ENCODE assay signal across 18 cellular contexts in genomic region chr7:8109196-8110022, GRCh38.
DNase-seq lines count a peak whose midpoint lies in the region; ATAC-seq and TF ChIP-seq lines count a peak whose summit lies in the region.
"Had no signal": no experiment of that assay in that cellular context is flagged by ENCODE, and none has a peak within 500 bp of the region (broad histone marks: within the 10 kb centered on the region; RNA-seq: fewer than 3 reads in every experiment).

No MANE protein-coding gene starts in this region.

- no peak overlapping the region for H2AFZ ChIP-seq in HCT116 (ENCODE audit: low read depth, low read length, poor library complexity, severe bottlenecking)
- H2AFZ ChIP-seq in MM.1S (ENCODE audit: low read length): no peak overlapping the region

- ATAC-seq in HCT116 (peak; percentile 46; the same call in 1 of the 2 replicates), HG02970 (IDR thresholded peaks at IDR 0.05; ENCODE audit: low FRiP score, unreplicated experiment) (no peak)
- ATAC-seq: activated T-cell treated with anti-CD3 and anti-CD28 coated beads, Interleukin-2, amount 50 U/mL, for 4 hours had no signal

- in situ Hi-C loops in astrocyte of the cerebellum (cut with HindIII; ENCODE audit: low sequenced_read_pairs): no loop called here

- TF ChIP-seq CTCF in HCT116 (IDR thresholded peaks at IDR 0.05 in 2 of 3, conservative IDR thresholded peaks at IDR 0.05 in 1 of 3; ENCODE audit: borderline replicate concordance in 1 of 3, insufficient read depth in 1 of 3, low read depth in 2 of 3, low read length in 2 of 3): no peak
- no peak for TF ChIP-seq CTCF in astrocyte of the cerebellum (IDR thresholded peaks at IDR 0.05; ENCODE audit: low read depth, low read length, missing control alignments)
- no peak for TF ChIP-seq CTCF in MM.1S (IDR thresholded peaks at IDR 0.05; ENCODE audit: low read length)

- intact Hi-C loops in HCT116 (cut with micrococcal nuclease): no loop called here

- no peak overlapping the region for H3K27ac Mint-ChIP-seq in activated CD4-positive, alpha-beta memory T cell treated with anti-CD3 and anti-CD28 coated beads, Interleukin-2, amount 10 ng/mL, durations not matched to agents 7 days and 5 days
- H3K27ac Mint-ChIP-seq: dendritic cell treated with granulocyte-macrophage colony-stimulating factor and Interleukin-4, amounts not matched to agents 40 ng/mL and 50 ng/mL, for 4 days had no signal

- peaks cover 3% of the 10 kb centered on the region for H3K36me3 Mint-ChIP-seq in activated CD4-positive, alpha-beta memory T cell treated with anti-CD3 and anti-CD28 coated beads, Interleukin-2, amount 10 ng/mL, durations not matched to agents 7 days and 5 days (ENCODE audit: low read depth)

- H3K4me3 ChIP-seq in HCT116 (replicated peaks in 1 of 2; ENCODE audit: low read depth in 1 of 2, low read length in 2 of 2) (no peak overlapping the region), astrocyte of the cerebellum (ENCODE audit: low read depth, low read length) (no peak overlapping the region), MM.1S (ENCODE audit: low read length) (no peak overlapping the region)
- H3K4me3 ChIP-seq: adrenal gland, suprapubic skin had no signal

- H4K20me1 ChIP-seq in HCT116 (ENCODE audit: insufficient read depth): no peaks in the 10 kb centered on the region
- H4K20me1 ChIP-seq in MM.1S (ENCODE audit: insufficient read depth, low read length): no peaks in the 10 kb centered on the region

- H3K79me2 ChIP-seq in HCT116 (ENCODE audit: insufficient read depth, low read length): no peaks in the 10 kb centered on the region
- no peaks in the 10 kb centered on the region for H3K79me2 ChIP-seq in MM.1S (ENCODE audit: low read length)

- H3K9ac ChIP-seq in HCT116 (ENCODE audit: low read length): no peak overlapping the region
- no peak overlapping the region for H3K9ac ChIP-seq in MM.1S (ENCODE audit: low read length)

- DNase-seq in AG08395 (ENCODE audit: low spot score): peak; percentile 45
- DNase-seq in HCT116 (ENCODE audit: low read depth, low spot score): no peak
- peak; percentile 48 for DNase-seq in astrocyte of the cerebellum (ENCODE audit: low read depth)
- peak; percentile 69 for DNase-seq in glomerular visceral epithelial cell (ENCODE audit: extremely low spot score)
- no peak for DNase-seq in MM.1S
- no peak for DNase-seq in NCI-H2196 (lab: John Stamatoyannopoulos, UW; ENCODE audit: unreplicated experiment)
- DNase-seq in activated CD4-positive, alpha-beta memory T cell treated with anti-CD3 and anti-CD28 coated beads, Interleukin-2, amount 10 ng/mL, durations not matched to agents 7 days and 5 days: no peak
- DNase-seq: activated CD4-positive, alpha-beta T cell treated with anti-CD3 and anti-CD28 coated beads for 48 hours; activated T-cell treated with anti-CD3 and anti-CD28 coated beads, Interleukin-2, amount 50 U/mL, for 4 hours; adrenal gland; DMS 273 treated with DMSO at 0.1 percent for 48 hours; KBM-7; NCI-H1694; NCI-H526 treated with DMSO at 0.1 percent for 48 hours; stimulated activated CD4-positive, alpha-beta T cell treated with anti-CD3 and anti-CD28 coated beads, Interleukin-12 subunit alpha, Interleukin-12 subunit beta, amount 100 ng/mL, for 4 hours had no signal

- H3K36me3 ChIP-seq in HCT116 (ENCODE audit: control insufficient read depth in 1 of 2, insufficient read depth in 2 of 2, low read length in 2 of 2) (no peaks in the 10 kb centered on the region), MM.1S (replicated peaks; ENCODE audit: insufficient read depth, low read length) (no peaks in the 10 kb centered on the region)
- H3K36me3 ChIP-seq: adrenal gland, suprapubic skin had no signal

- H3K4me2 ChIP-seq in HCT116 (ENCODE audit: low read length) (peak overlapping the region; percentile 17; the same call in 1 of the 2 replicates), MM.1S (ENCODE audit: low read depth, low read length) (no peak overlapping the region)

- no TSS peak for BruUV-seq in HCT116 (replicated peaks; lab: Mats Ljungman, UMichigan)

- peaks cover 2% of the 10 kb centered on the region for H3K9me3 Mint-ChIP-seq in activated CD4-positive, alpha-beta memory T cell treated with anti-CD3 and anti-CD28 coated beads, Interleukin-2, amount 10 ng/mL, durations not matched to agents 7 days and 5 days
- H3K9me3 Mint-ChIP-seq: activated T-cell treated with anti-CD3 and anti-CD28 coated beads, Interleukin-2, amount 50 U/mL, for 4 hours; dendritic cell treated with granulocyte-macrophage colony-stimulating factor and Interleukin-4, amounts not matched to agents 40 ng/mL and 50 ng/mL, for 4 days had no signal

- TF ChIP-seq POLR2A in HCT116 (IDR thresholded peaks at IDR 0.05; ENCODE audit: borderline replicate concordance, extremely low read depth, insufficient read depth, insufficient read length): no peak

- CTCF ChIA-PET in HCT116 (lab: Charles Lee): no interaction called here
- CTCF ChIA-PET in activated CD4-positive, alpha-beta memory T cell treated with anti-CD3 and anti-CD28 coated beads, Interleukin-2, amount 10 ng/mL, durations not matched to agents 7 days and 5 days (lab: Charles Lee): interaction anchor here (0.7 kb wide), 1 partner anchor 98 kb away, joined by 4 read pairs; no protein-coding TSS in a partner anchor

- POLR2A ChIA-PET in HCT116 (lab: Charles Lee): no interaction called here
- POLR2A ChIA-PET in activated CD4-positive, alpha-beta memory T cell treated with anti-CD3 and anti-CD28 coated beads, Interleukin-2, amount 10 ng/mL, durations not matched to agents 7 days and 5 days (lab: Charles Lee): interaction anchor here (1.6 kb wide), 1 partner anchor 16 kb away, joined by 4 read pairs; no protein-coding TSS in a partner anchor

- H3K4me1 Mint-ChIP-seq in activated CD4-positive, alpha-beta memory T cell treated with anti-CD3 and anti-CD28 coated beads, Interleukin-2, amount 10 ng/mL, durations not matched to agents 7 days and 5 days: peaks cover 23% of the 10 kb centered on the region

- H3K4me1 ChIP-seq in HCT116 (ENCODE audit: control insufficient read depth in 1 of 2, insufficient read depth in 2 of 2, low read length in 2 of 2) (peaks cover 0 to 10% of the 10 kb centered on the region in 2 experiments; a peak in 2 of 4 replicates), MM.1S (ENCODE audit: low read length) (peaks cover 12% of the 10 kb centered on the region)
- H3K4me1 ChIP-seq: adrenal gland, suprapubic skin had no signal

- H3K9me2 ChIP-seq in HCT116 (ENCODE audit: insufficient read depth) (no peaks in the 10 kb centered on the region), MM.1S (replicated peaks; ENCODE audit: insufficient read depth, low read length) (no peaks in the 10 kb centered on the region)

- H3K9me3 ChIP-seq in HCT116 (ENCODE audit: control insufficient read depth in 1 of 2, insufficient read depth in 1 of 2, low read depth in 1 of 2, low read length in 2 of 2) (no peaks in the 10 kb centered on the region), MM.1S (replicated peaks; ENCODE audit: insufficient read depth, low read length) (no peaks in the 10 kb centered on the region)
- H3K9me3 ChIP-seq: adrenal gland, suprapubic skin had no signal

- H3K27me3 ChIP-seq in HCT116 (ENCODE audit: insufficient read depth, low read length): no peaks in the 10 kb centered on the region
- H3K27me3 ChIP-seq in MM.1S (replicated peaks; ENCODE audit: insufficient read depth, low read length): no peaks in the 10 kb centered on the region
- H3K27me3 ChIP-seq: adrenal gland, suprapubic skin had no signal

- H3F3A ChIP-seq in MM.1S (ENCODE audit: insufficient read depth, low read length): peaks cover 6% of the 10 kb centered on the region

- no peaks in the 10 kb centered on the region for H3K27me3 Mint-ChIP-seq in activated CD4-positive, alpha-beta memory T cell treated with anti-CD3 and anti-CD28 coated beads, Interleukin-2, amount 10 ng/mL, durations not matched to agents 7 days and 5 days
- H3K27me3 Mint-ChIP-seq: dendritic cell treated with granulocyte-macrophage colony-stimulating factor and Interleukin-4, amounts not matched to agents 40 ng/mL and 50 ng/mL, for 4 days had no signal

- no peak for TF ChIP-seq RAD21 in HCT116 (IDR thresholded peaks at IDR 0.05; ENCODE audit: low read depth)

- no peak overlapping the region for H3K4me3 Mint-ChIP-seq in activated CD4-positive, alpha-beta memory T cell treated with anti-CD3 and anti-CD28 coated beads, Interleukin-2, amount 10 ng/mL, durations not matched to agents 7 days and 5 days
- H3K4me3 Mint-ChIP-seq: activated T-cell treated with anti-CD3 and anti-CD28 coated beads, Interleukin-2, amount 50 U/mL, for 4 hours; dendritic cell treated with granulocyte-macrophage colony-stimulating factor and Interleukin-4, amounts not matched to agents 40 ng/mL and 50 ng/mL, for 4 days had no signal

- no peak overlapping the region for H3K27ac ChIP-seq in HCT116 (ENCODE audit: low read depth, low read length)
- no peak overlapping the region for H3K27ac ChIP-seq in MM.1S (ENCODE audit: low read length)
- H3K27ac ChIP-seq: adrenal gland, suprapubic skin had no signal

- RAD21 ChIA-PET in HCT116 (lab: Charles Lee; ENCODE audit: low non-redundant PET in 1 of 2, low total read pairs in 2 of 2, uncharacterized antibody in 2 of 2, unreplicated experiment in 2 of 2): no interaction called here

TF ChIP-seq in HCT116, 20 proteins besides CTCF, POLR2A, EP300 and RAD21:
- no peak for TF ChIP-seq ZNF274 (IDR thresholded peaks at IDR 0.05; ENCODE audit: low read depth, low read length)
- no peak for TF ChIP-seq EGR1 (IDR thresholded peaks at IDR 0.05; ENCODE audit: low read depth)
- no peak for TF ChIP-seq MAX (IDR thresholded peaks at IDR 0.05)
- TF ChIP-seq CEBPB (IDR thresholded peaks at IDR 0.05; ENCODE audit: low read depth): no peak
- TF ChIP-seq SP1 (IDR thresholded peaks at IDR 0.05; ENCODE audit: low read depth): no peak

Comparison
In these comparisons a context has a peak if more than half of its experiments do, and no peak if none do; other contexts are left out.
1. DNase-seq: peak in AG08395 (single experiment), astrocyte of the cerebellum (single experiment) and glomerular visceral epithelial cell (single experiment); none in HCT116 (single experiment), MM.1S (single experiment), NCI-H2196 (single experiment) and activated CD4-positive, alpha-beta memory T cell treated with anti-CD3 and anti-CD28 coated beads, Interleukin-2, amount 10 ng/mL, durations not matched to agents 7 days and 5 days (single experiment).